17 cellular contexts compared by ENCODE assay signal in genomic region chr20:62660768-62661167, GRCh38. TPM values are rescaled to one million over a fixed set of nuclear protein-coding genes. Genes with fewer than 3 reads are reported as not detected.
DNase-seq lines count a peak whose midpoint lies in the region; ATAC-seq and TF ChIP-seq lines count a peak whose summit lies in the region.
"Had no signal": no experiment of that assay in that cellular context is flagged by ENCODE, and none has a peak within 500 bp of the region (broad histone marks: within the 10 kb centered on the region; RNA-seq: fewer than 3 reads in every experiment).

No MANE protein-coding gene starts in this region.

- H3K4me1 ChIP-seq in neuronal stem cell (ENCODE audit: control insufficient read depth in 2 of 2, insufficient read depth in 1 of 2, low read depth in 1 of 2, low read length in 2 of 2) = peaks cover 8 to 12% of the 10 kb centered on the region in 2 donors
- H3K4me1 ChIP-seq: Caco-2 had no signal

- H3K27me3 ChIP-seq in neuronal stem cell (ENCODE audit: control insufficient read depth in 3 of 3, insufficient read depth in 3 of 3, low read depth in 1 of 3, low read length in 3 of 3) = peaks cover 0 to 47% (median 0%) of the 10 kb centered on the region in 3 experiments
- H3K27me3 ChIP-seq: BE2C, BLaER1 had no signal

- H3K4ac ChIP-seq in neuronal stem cell (ENCODE audit: low read length) = no peak overlapping the region

- peak overlapping the region; percentile 44 for H3K9ac ChIP-seq in neuronal stem cell (ENCODE audit: low read depth, low read length, poor library complexity)
- H3K9ac ChIP-seq: BLaER1 had no signal

- peaks cover 8% of the 10 kb centered on the region for H3K79me1 ChIP-seq in neuronal stem cell (ENCODE audit: low read depth, low read length)

- H2BK5ac ChIP-seq in neuronal stem cell (ENCODE audit: low read length) = no peak overlapping the region

- H3K36me3 ChIP-seq in neuronal stem cell (replicated peaks in 1 of 2; ENCODE audit: control insufficient read depth in 2 of 2, insufficient read depth in 2 of 2, low read length in 2 of 2) = no peaks in the 10 kb centered on the region

- CTCF ChIA-PET in RWPE1 (lab: Yijun Ruan, JAX) = interaction anchor here (0.6 to 1.3 kb wide), 2 partner anchors 44 to 196 kb away, joined by 3 to 4 read pairs; no protein-coding TSS in a partner anchor

- no peaks in the 10 kb centered on the region for H3K9me3 ChIP-seq in neuronal stem cell (replicated peaks in 1 of 2; ENCODE audit: control insufficient read depth in 2 of 2, insufficient read depth in 1 of 2, low read depth in 1 of 2, low read length in 2 of 2)
- H3K9me3 ChIP-seq: BE2C, BLaER1, Caco-2 had no signal

- H3K9me3 Mint-ChIP-seq in dendritic cell treated with granulocyte-macrophage colony-stimulating factor and Interleukin-4, amounts not matched to agents 40 ng/mL and 50 ng/mL, for 4 days = no peaks in the 10 kb centered on the region
- no peaks in the 10 kb centered on the region for H3K9me3 Mint-ChIP-seq in activated T-cell treated with anti-CD3 and anti-CD28 coated beads, Interleukin-2, amount 50 U/mL, for 4 hours
- H3K9me3 Mint-ChIP-seq: CD4-positive, alpha-beta T cell; CD8-positive, alpha-beta T cell had no signal

- peak overlapping the region; percentile 98 for H4K8ac ChIP-seq in neuronal stem cell (ENCODE audit: low read depth, low read length)

- no peak for ATAC-seq in activated T-cell treated with anti-CD3 and anti-CD28 coated beads, Interleukin-2, amount 50 U/mL, for 4 hours
- ATAC-seq: CD8-positive, alpha-beta T cell had no signal

- no peak overlapping the region for H4K91ac ChIP-seq in neuronal stem cell (ENCODE audit: low read depth, low read length, poor library complexity)

- intact Hi-C loops in dendritic cell treated with granulocyte-macrophage colony-stimulating factor and Interleukin-4, amounts not matched to agents 40 ng/mL and 50 ng/mL, for 4 days (cut with micrococcal nuclease) = no loop called here

- no peak for TF ChIP-seq CTCF in RWPE1 (conservative IDR thresholded peaks at IDR 0.05; ENCODE audit: low read depth)

- no CpG with 5 or more reads among the region's 18 CpGs for WGBS in neuronal stem cell (ENCODE audit: extremely low coverage in 2 of 2, insufficient read length in 2 of 2, insufficient replicate concordance in 1 of 2), 2 donors

- no peak overlapping the region for H3K4me3 ChIP-seq in neuronal stem cell (ENCODE audit: low read length in 2 of 2)
- H3K4me3 ChIP-seq: BLaER1 had no signal

- H3K36me3 Mint-ChIP-seq in dendritic cell treated with granulocyte-macrophage colony-stimulating factor and Interleukin-4, amounts not matched to agents 40 ng/mL and 50 ng/mL, for 4 days (ENCODE audit: low read depth) = no peaks in the 10 kb centered on the region
- peaks cover 2% of the 10 kb centered on the region for H3K36me3 Mint-ChIP-seq in activated T-cell treated with anti-CD3 and anti-CD28 coated beads, Interleukin-2, amount 50 U/mL, for 4 hours (ENCODE audit: insufficient read depth)
- H3K36me3 Mint-ChIP-seq: CD8-positive, alpha-beta T cell had no signal

- no peak overlapping the region for H2AFZ ChIP-seq in neuronal stem cell (ENCODE audit: low read length)

- DNase-seq in RWPE1 (ENCODE audit: low spot score) = no peak
- no peak for DNase-seq in neuronal stem cell (ENCODE audit: low spot score)
- DNase-seq in dedifferentiated amniotic fluid mesenchymal stem cell (ENCODE audit: extremely low spot score) = no peak
- DNase-seq in activated T-cell treated with anti-CD3 and anti-CD28 coated beads, Interleukin-2, amount 50 U/mL, for 4 hours = no peak
- no peak for DNase-seq in C1 segment of cervical spinal cord (lab: John Stamatoyannopoulos, UW)
- DNase-seq: 8988T; ACHN; BE2C; Caco-2; Calu3; CD4-positive, alpha-beta T cell; CD8-positive, alpha-beta T cell; DMS79 treated with DMSO at 0.1 percent for 48 hours; GF-D8 had no signal

- H3K18ac ChIP-seq in neuronal stem cell (ENCODE audit: low read length) = peak overlapping the region; percentile 80

- H2BK12ac ChIP-seq in neuronal stem cell (ENCODE audit: low read length) = no peak overlapping the region

- no peak overlapping the region for H3K14ac ChIP-seq in neuronal stem cell (ENCODE audit: low read length)

- no peak overlapping the region for H2AK5ac ChIP-seq in neuronal stem cell (ENCODE audit: low read depth, low read length)

- H3K27ac ChIP-seq in RWPE1 (peak overlapping the region; percentile 84), neuronal stem cell (replicated peaks; ENCODE audit: low read length) (no peak overlapping the region)
- H3K27ac ChIP-seq: C4-2B had no signal

- peaks cover 6% of the 10 kb centered on the region for H3K27me3 Mint-ChIP-seq in dendritic cell treated with granulocyte-macrophage colony-stimulating factor and Interleukin-4, amounts not matched to agents 40 ng/mL and 50 ng/mL, for 4 days
- no peaks in the 10 kb centered on the region for H3K27me3 Mint-ChIP-seq in activated T-cell treated with anti-CD3 and anti-CD28 coated beads, Interleukin-2, amount 50 U/mL, for 4 hours (ENCODE audit: low read depth)
- H3K27me3 Mint-ChIP-seq: CD4-positive, alpha-beta T cell had no signal

- H3K4me2 ChIP-seq in neuronal stem cell (ENCODE audit: insufficient read depth, low read length, poor library complexity, severe bottlenecking) = no peak overlapping the region

- peaks cover 76% of the 10 kb centered on the region for H3K4me1 Mint-ChIP-seq in dendritic cell treated with granulocyte-macrophage colony-stimulating factor and Interleukin-4, amounts not matched to agents 40 ng/mL and 50 ng/mL, for 4 days (ENCODE audit: low read depth)
- no peaks in the 10 kb centered on the region for H3K4me1 Mint-ChIP-seq in activated T-cell treated with anti-CD3 and anti-CD28 coated beads, Interleukin-2, amount 50 U/mL, for 4 hours (ENCODE audit: low read depth)

- H3K27ac Mint-ChIP-seq in dendritic cell treated with granulocyte-macrophage colony-stimulating factor and Interleukin-4, amounts not matched to agents 40 ng/mL and 50 ng/mL, for 4 days = peak overlapping the region; percentile 86
- H3K27ac Mint-ChIP-seq: CD4-positive, alpha-beta T cell; CD8-positive, alpha-beta T cell had no signal

- H3K23ac ChIP-seq in neuronal stem cell (ENCODE audit: low read depth, low read length, poor library complexity) = peak overlapping the region; percentile 80

- no peak overlapping the region for H3K4me3 Mint-ChIP-seq in dendritic cell treated with granulocyte-macrophage colony-stimulating factor and Interleukin-4, amounts not matched to agents 40 ng/mL and 50 ng/mL, for 4 days
- H3K4me3 Mint-ChIP-seq in activated T-cell treated with anti-CD3 and anti-CD28 coated beads, Interleukin-2, amount 50 U/mL, for 4 hours = no peak overlapping the region
- H3K4me3 Mint-ChIP-seq: CD4-positive, alpha-beta T cell; CD8-positive, alpha-beta T cell had no signal

- POLR2A ChIA-PET in RWPE1 (lab: Yijun Ruan, JAX; ENCODE audit: low non-redundant PET) = no interaction called here

- H2BK15ac ChIP-seq in neuronal stem cell (ENCODE audit: low read length) = no peak overlapping the region

- no peak overlapping the region for H2BK120ac ChIP-seq in neuronal stem cell (ENCODE audit: low read depth, low read length)

RNA-seq across cellular contexts. Expression of gene SLCO4A1, which starts 18.5 kb away (rescaled TPM):
- polyA plus RNA-seq in neuronal stem cell (2013, experiment 1 of 2) = 3.5 TPM
- 3.9 TPM for polyA plus RNA-seq in neuronal stem cell (2013, experiment 2 of 2)
- total RNA-seq in activated T-cell treated with anti-CD3 and anti-CD28 coated beads, Interleukin-2, amount 50 U/mL, for 4 hours = 10 to 100 TPM; 36.5 to 49.3 (median 48.2) TPM

RNA-seq across cellular contexts. Expression of gene NTSR1, which starts 47.9 kb away (rescaled TPM):
- 0.28 TPM for polyA plus RNA-seq in neuronal stem cell (2013, experiment 1 of 2)
- 0.21 TPM for polyA plus RNA-seq in neuronal stem cell (2013, experiment 2 of 2)
- total RNA-seq in activated T-cell treated with anti-CD3 and anti-CD28 coated beads, Interleukin-2, amount 50 U/mL, for 4 hours = under 1 TPM in 1 of 3 donors, not detected in 2; 0.08 TPM
- total RNA-seq: Calu3; CD8-positive, alpha-beta T cell had no signal
